ENCODE assay signal across 1 cellular context in genomic region chr1:248155927-248156326, GRCh38.
TF ChIP-seq lines count a peak whose summit lies in the region.

No MANE protein-coding gene starts in this region.

TF ChIP-seq in GM12878, 131 proteins besides CTCF, POLR2A, EP300 and RAD21:
- TF ChIP-seq PML (IDR thresholded peaks at IDR 0.05; ENCODE audit: low read length) (no peak), BMI1 (IDR thresholded peaks at IDR 0.05; ENCODE audit: borderline replicate concordance) (peak; percentile 69)
